Comparison of ENCODE assay signal across 21 cellular contexts in the genomic region with DNA sequence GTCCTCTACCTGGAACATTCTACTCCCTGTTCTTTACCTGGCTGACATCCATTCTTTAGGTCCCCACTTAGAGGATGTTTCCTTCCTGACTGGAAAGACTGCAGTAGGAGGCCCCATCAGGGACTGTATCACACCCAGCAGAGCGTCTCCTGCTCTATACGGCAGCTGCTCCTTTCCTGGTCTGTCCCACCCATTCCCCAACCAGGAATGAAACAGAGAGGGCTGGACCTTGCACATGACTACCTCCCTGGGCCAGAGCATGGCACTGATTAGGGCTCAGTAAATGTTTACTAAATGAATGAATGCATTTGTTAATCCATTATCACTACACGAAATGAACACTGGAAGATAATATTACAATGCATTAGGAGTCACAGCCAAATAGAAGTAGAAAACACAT.
A peak's percentile ranks its signal among the peaks of the same experiment; 100 is the strongest.
DNase-seq lines count a peak whose midpoint lies in the region; ATAC-seq, FAIRE-seq and TF ChIP-seq lines count a peak whose summit lies in the region.
"Had no signal": no experiment of that assay in that cellular context is flagged by ENCODE, and none has a peak within 500 bp of the region (broad histone marks: within the 10 kb centered on the region; RNA-seq: fewer than 3 reads in every experiment).

No MANE protein-coding gene starts in this region.

- H3K4me3 Mint-ChIP-seq in osteocyte (ENCODE audit: unreplicated experiment): no peak overlapping the region
- H3K4me3 Mint-ChIP-seq: CD8-positive, alpha-beta T cell had no signal

- no peaks in the 10 kb centered on the region for H3K9me3 Mint-ChIP-seq in osteocyte (ENCODE audit: unreplicated experiment)
- H3K9me3 Mint-ChIP-seq: CD8-positive, alpha-beta T cell had no signal

- H3K36me3 ChIP-seq in adrenal gland (replicated peaks in 1 of 2) (peaks cover 0 to 35% of the 10 kb centered on the region in 2 donors), fibroblast of lung (ENCODE audit: control insufficient read depth, insufficient read depth, low read length) (no peaks in the 10 kb centered on the region)

- H3K4me1 Mint-ChIP-seq in osteocyte (ENCODE audit: unreplicated experiment): peaks cover 56% of the 10 kb centered on the region

- no peak overlapping the region for H2AFZ ChIP-seq in fibroblast of lung (ENCODE audit: low read length)

- no peak for DNase-seq in H54 (ENCODE audit: insufficient read length, low spot score)
- DNase-seq in adrenal gland: peak in 3 of 7 donors; percentile 0 to 42 (median 11)
- no peak for DNase-seq in fibroblast of lung (ENCODE audit: low read depth in 2 of 2)
- DNase-seq in osteocyte (ENCODE audit: extremely low spot score, unreplicated experiment): no peak
- DNase-seq in foreskin keratinocyte: no peak
- DNase-seq: C1 segment of cervical spinal cord; Caco-2; CD8-positive, alpha-beta T cell; Karpas-422; MV-4-11; NCI-H1105; NCI-H1436 treated with DMSO at 0.1 percent for 48 hours; NCI-H1930; NCI-H2227 treated with DMSO at 0.1 percent for 48 hours; NCI-H526 treated with DMSO at 0.1 percent for 48 hours; SHP77 had no signal

- no peaks in the 10 kb centered on the region for H3K27me3 Mint-ChIP-seq in osteocyte (ENCODE audit: unreplicated experiment)

- no peaks in the 10 kb centered on the region for H3K9me3 ChIP-seq in adrenal gland (replicated peaks in 1 of 3)
- H3K9me3 ChIP-seq in fibroblast of lung (ENCODE audit: control insufficient read depth, insufficient read depth, low read depth, low read length): no peaks in the 10 kb centered on the region
- H3K9me3 ChIP-seq: A549, Caco-2 had no signal

- intact Hi-C loops in adrenal gland (cut with DNase I): no loop called here

- H3K4me3 ChIP-seq in adrenal gland (no peak overlapping the region), fibroblast of lung (replicated peaks in 1 of 4; ENCODE audit: control extremely low read depth in 1 of 4, insufficient read depth in 1 of 4, low read depth in 3 of 4, low read length in 4 of 4) (no peak overlapping the region)
- H3K4me3 ChIP-seq: A549 had no signal

- peaks cover 46% of the 10 kb centered on the region for H3K36me3 Mint-ChIP-seq in osteocyte (ENCODE audit: unreplicated experiment)

- TF ChIP-seq CTCF in adrenal gland (IDR thresholded peaks at IDR 0.05) (no peak), fibroblast of lung (conservative IDR thresholded peaks at IDR 0.05 in 1 of 2, IDR thresholded peaks at IDR 0.05 in 1 of 2; ENCODE audit: low read depth in 1 of 2, low read length in 2 of 2) (no peak), osteocyte (IDR thresholded peaks at IDR 0.05) (no peak), foreskin keratinocyte (conservative IDR thresholded peaks at IDR 0.05) (no peak)

- no peaks in the 10 kb centered on the region for H4K20me1 ChIP-seq in fibroblast of lung (ENCODE audit: control insufficient read depth, extremely low read depth, insufficient read depth, low read length)

- no peak overlapping the region for H3K9ac ChIP-seq in fibroblast of lung (ENCODE audit: insufficient read depth, low read length)

- TF ChIP-seq POLR2A in H54 (IDR thresholded peaks at IDR 0.05; ENCODE audit: low read depth, low read length): no peak
- TF ChIP-seq POLR2A in adrenal gland (IDR thresholded peaks at IDR 0.05): no peak

- H3K27ac Mint-ChIP-seq in osteocyte (ENCODE audit: unreplicated experiment): peak overlapping the region; percentile 76
- H3K27ac Mint-ChIP-seq: CD8-positive, alpha-beta T cell had no signal

- 73 to 92% (median 87%) methylated on average over 3 of the region's 3 CpGs for WGBS in adrenal gland, 4 donors

- FAIRE-seq in H54 (lab: Jason Lieb, UNC): peak; percentile 20
- FAIRE-seq: A549, G401.6 had no signal

- H3K4me1 ChIP-seq in adrenal gland (replicated peaks in 1 of 2): peaks cover 29 to 38% of the 10 kb centered on the region in 2 donors
- H3K4me1 ChIP-seq in fibroblast of lung (ENCODE audit: control insufficient read depth, extremely low read depth, insufficient read depth, low read length): peaks cover 22% of the 10 kb centered on the region
- H3K4me1 ChIP-seq in foreskin keratinocyte: peaks cover 27% of the 10 kb centered on the region

- H3K27me3 ChIP-seq in adrenal gland (no peaks in the 10 kb centered on the region), fibroblast of lung (ENCODE audit: control insufficient read depth, insufficient read depth, low read length) (no peaks in the 10 kb centered on the region), foreskin keratinocyte (no peaks in the 10 kb centered on the region)

- ATAC-seq in GM21367 (IDR thresholded peaks at IDR 0.05; ENCODE audit: unreplicated experiment) (no peak), GM21528 (IDR thresholded peaks at IDR 0.05; ENCODE audit: low FRiP score, unreplicated experiment) (no peak), foreskin keratinocyte (no peak)
- ATAC-seq: A549; CD8-positive, alpha-beta T cell had no signal

- H3K4me2 ChIP-seq in fibroblast of lung (ENCODE audit: extremely low read depth, insufficient read depth, low read length): peak overlapping the region; percentile 8
- H3K4me2 ChIP-seq: A549 had no signal

- H3K79me2 ChIP-seq in fibroblast of lung (ENCODE audit: control insufficient read depth, insufficient read depth, low read length): no peaks in the 10 kb centered on the region

- H3K27ac ChIP-seq in adrenal gland (peak overlapping the region in 3 of 5 donors; percentile 20 to 51 (median 47)), fibroblast of lung (ENCODE audit: insufficient read depth, low read length) (peak overlapping the region; percentile 19), foreskin keratinocyte (no peak overlapping the region)
- H3K27ac ChIP-seq: A549, RWPE1 had no signal
